Comparison of ENCODE assay signal across 8 cellular contexts in the genomic region with DNA sequence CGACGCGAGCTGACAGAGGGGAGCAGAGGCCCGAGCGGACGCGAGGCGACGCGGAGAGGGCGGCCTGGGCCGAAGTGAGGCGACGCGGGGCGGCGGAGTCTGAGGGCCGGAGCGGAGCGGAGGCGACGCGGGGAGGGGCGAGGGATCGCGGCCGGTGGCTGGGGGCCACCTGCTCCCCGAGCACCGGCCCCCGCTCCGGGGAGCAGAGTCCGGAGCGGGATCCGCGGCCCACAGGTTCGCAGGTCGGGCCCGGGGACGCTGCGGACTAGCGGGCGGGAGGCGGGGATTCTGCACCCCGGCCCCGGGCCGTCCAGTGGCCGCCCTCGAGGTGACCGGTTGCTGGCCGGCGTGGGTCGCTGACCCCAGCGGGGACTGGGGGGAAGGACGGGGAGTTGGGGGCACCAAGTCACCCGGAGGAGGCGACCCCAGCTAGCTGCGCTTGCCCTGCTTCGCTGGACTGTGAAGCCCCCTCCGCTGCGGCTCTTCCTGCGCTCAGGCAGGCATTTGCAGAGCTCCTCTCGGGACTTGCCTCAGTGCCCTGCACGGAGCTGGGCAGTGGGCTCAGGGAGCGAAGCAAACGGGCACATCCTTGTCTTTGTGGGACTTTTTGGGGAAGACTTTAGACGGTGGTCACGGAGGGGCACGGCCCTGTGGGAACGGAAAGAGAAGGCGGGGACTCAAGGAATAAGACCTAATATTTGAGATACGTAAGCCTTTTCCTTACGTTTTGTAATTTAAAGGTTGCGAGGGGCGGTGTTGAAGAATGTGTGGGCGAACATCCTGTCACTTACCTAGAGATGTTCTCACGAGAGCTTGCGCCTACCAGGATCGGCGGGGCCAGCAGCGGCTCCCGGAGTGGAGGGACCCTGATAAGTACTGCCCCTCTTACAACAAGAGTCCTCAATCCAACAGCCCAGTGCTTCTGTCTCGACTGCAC. TPM values are rescaled to one million over a fixed set of nuclear protein-coding genes. Genes with fewer than 3 reads are reported as not detected.
DNase-seq lines count a peak whose midpoint lies in the region; ATAC-seq, FAIRE-seq and TF ChIP-seq lines count a peak whose summit lies in the region.

No MANE protein-coding gene starts in this region.

- H3K27ac Mint-ChIP-seq in naive thymus-derived CD8-positive, alpha-beta T cell = peak overlapping the region; percentile 87 to 100 (median 99)

- no peaks in the 10 kb centered on the region for H3K9me3 Mint-ChIP-seq in naive thymus-derived CD8-positive, alpha-beta T cell

- no peaks in the 10 kb centered on the region for H3K27me3 Mint-ChIP-seq in naive thymus-derived CD8-positive, alpha-beta T cell

- peaks cover 4 to 17% of the 10 kb centered on the region in 2 donors for H3K36me3 ChIP-seq in esophagus (ENCODE audit: control insufficient read depth in 2 of 2, insufficient read depth in 2 of 2, low read length in 1 of 2)

- WGBS in esophagus, 2 donors = 1 to 3% methylated on average over 56 to 82 of the region's 82 CpGs

- H3K27ac ChIP-seq in esophagus (ENCODE audit: low read depth in 2 of 2, low read length in 1 of 2) = peak overlapping the region; percentile 85 to 95

- peak; percentile 82 for FAIRE-seq in GM19239 (lab: Jason Lieb, UNC)

- peak overlapping the region; percentile 88 for H3K4me3 ChIP-seq in AG10803 (ENCODE audit: low read length)
- peak overlapping the region; percentile 86 to 87 for H3K4me3 ChIP-seq in esophagus (ENCODE audit: low read depth in 1 of 2, low read length in 2 of 2)

- POLR2A ChIA-PET in naive thymus-derived CD8-positive, alpha-beta T cell (lab: Charles Lee) = interaction anchor here (0.6 to 5.0 kb wide), 18 partner anchors 12 to 1689 kb away, joined by 3 to 151 read pairs (median 4); partner anchors contain the start of genes ACAD9, COPG1, IFT122 and MBD4

- TF ChIP-seq CTCF in AG10803 (conservative IDR thresholded peaks at IDR 0.05; ENCODE audit: low read length) = no peak

- peaks cover 0 to 8% of the 10 kb centered on the region in 2 donors for H3K4me1 ChIP-seq in esophagus (ENCODE audit: control insufficient read depth in 2 of 2, insufficient read depth in 2 of 2, low read length in 1 of 2)

- peak overlapping the region; percentile 89 to 99 (median 98) for H3K4me3 Mint-ChIP-seq in naive thymus-derived CD8-positive, alpha-beta T cell

- peaks cover 21 to 75% (median 50%) of the 10 kb centered on the region in 4 donors for H3K4me1 Mint-ChIP-seq in naive thymus-derived CD8-positive, alpha-beta T cell

- no peaks in the 10 kb centered on the region for H3K27me3 ChIP-seq in esophagus (ENCODE audit: control insufficient read depth in 1 of 2, insufficient read depth in 2 of 2, low read length in 2 of 2)

- peak; percentile 42 to 47 for ATAC-seq in naive thymus-derived CD8-positive, alpha-beta T cell

- peaks cover 4 to 66% (median 8%) of the 10 kb centered on the region in 3 donors for H3K36me3 Mint-ChIP-seq in naive thymus-derived CD8-positive, alpha-beta T cell

- DNase-seq in AG10803 (ENCODE audit: low read depth) (peak; percentile 25), GM19239 (ENCODE audit: insufficient read length, low spot score) (no peak), NCI-H524 (lab: John Stamatoyannopoulos, UW) (peak; percentile 38 to 58), MV-4-11 (lab: John Stamatoyannopoulos, UW) (no peak)
- peak; percentile 81 for DNase-seq in activated CD8-positive, alpha-beta memory T cell treated with anti-CD3 and anti-CD28 coated beads, Interleukin-2, amount 50 U/mL, for 48 hours
- DNase-seq in naive thymus-derived CD8-positive, alpha-beta T cell = peak; percentile 10 to 81 (median 58)
- DNase-seq in stimulated activated naive CD4-positive, alpha-beta T cell treated with Interleukin-2 at 50 U/mL for 16 hours (lab: John Stamatoyannopoulos, UW) = peak; percentile 54

- H3K9me3 ChIP-seq in esophagus (ENCODE audit: control insufficient read depth in 2 of 2, insufficient read depth in 1 of 2, low read depth in 1 of 2, low read length in 1 of 2) = no peaks in the 10 kb centered on the region

RNA-seq across cellular contexts. Expression of gene HMCES, which starts 0.6 kb away (rescaled TPM):
- 10 to 100 TPM; 26.3 to 31.3 TPM for polyA plus RNA-seq in esophagus
- 10 to 100 TPM; 54.5 to 62.2 TPM for total RNA-seq in naive thymus-derived CD8-positive, alpha-beta T cell
- polyA plus RNA-seq in naive thymus-derived CD8-positive, alpha-beta T cell = 100 to 1,000 TPM in 1 of 3 donors, 10 to 100 TPM in 2; 82.2 to 112 (median 83.9) TPM

RNA-seq across cellular contexts. Expression of gene COPG1, which starts 29.8 kb away (rescaled TPM):
- polyA plus RNA-seq in esophagus = 10 to 100 TPM; 75.6 TPM
- 100 to 1,000 TPM; 106 to 113 TPM for total RNA-seq in naive thymus-derived CD8-positive, alpha-beta T cell
- polyA plus RNA-seq in naive thymus-derived CD8-positive, alpha-beta T cell = 10 to 100 TPM; 54.0 to 75.5 (median 58.5) TPM

Comparison
In these comparisons a context has a peak if more than half of its experiments do, and no peak if none do; other contexts are left out.
1. DNase-seq: peak in AG10803 (single experiment), NCI-H524 (2 of 2), activated CD8-positive, alpha-beta memory T cell treated with anti-CD3 and anti-CD28 coated beads, Interleukin-2, amount 50 U/mL, for 48 hours (single experiment), naive thymus-derived CD8-positive, alpha-beta T cell (10 of 10) and stimulated activated naive CD4-positive, alpha-beta T cell treated with Interleukin-2 at 50 U/mL for 16 hours (single experiment); none in GM19239 (single experiment) and MV-4-11 (single experiment).